2 cellular contexts compared by ENCODE assay signal in genomic region chr3:30664884-30665283, GRCh38.
TF ChIP-seq lines count a peak whose summit lies in the region.

No MANE protein-coding gene starts in this region.

TF ChIP-seq in WTC11, 78 proteins besides CTCF, POLR2A, EP300 and RAD21 (continued from another document):
- no peak for TF ChIP-seq ZNF532 (CRISPR knock-in tag; IDR thresholded peaks at IDR 0.05; ENCODE audit: borderline replicate concordance)
- no peak for TF ChIP-seq OVOL2 (CRISPR knock-in tag; IDR thresholded peaks at IDR 0.05; ENCODE audit: borderline replicate concordance)
- no peak for TF ChIP-seq ZNF416 (CRISPR knock-in tag; IDR thresholded peaks at IDR 0.05)
- TF ChIP-seq NFATC4 (CRISPR knock-in tag; IDR thresholded peaks at IDR 0.05): no peak
- no peak for TF ChIP-seq FOXP4 (CRISPR knock-in tag; IDR thresholded peaks at IDR 0.05)
- TF ChIP-seq RORB (CRISPR knock-in tag; IDR thresholded peaks at IDR 0.05): no peak
- TF ChIP-seq SOX15 (CRISPR knock-in tag; IDR thresholded peaks at IDR 0.05): no peak
- no peak for TF ChIP-seq ZBTB21 (CRISPR knock-in tag; IDR thresholded peaks at IDR 0.05; ENCODE audit: borderline replicate concordance)
- no peak for TF ChIP-seq ZNF396 (CRISPR knock-in tag; IDR thresholded peaks at IDR 0.05; ENCODE audit: borderline replicate concordance)
- no peak for TF ChIP-seq ZNF512 (CRISPR knock-in tag; IDR thresholded peaks at IDR 0.05; ENCODE audit: borderline replicate concordance)
- no peak for TF ChIP-seq FOXJ3 (CRISPR knock-in tag; IDR thresholded peaks at IDR 0.05; ENCODE audit: borderline replicate concordance)

TF ChIP-seq in HepG2, 621 proteins besides CTCF, POLR2A, EP300 and RAD21 (continued from another document):
- no peak for TF ChIP-seq AKNA (CRISPR knock-in tag; IDR thresholded peaks at IDR 0.05; ENCODE audit: borderline replicate concordance)
- no peak for TF ChIP-seq KAT2B (IDR thresholded peaks at IDR 0.05; ENCODE audit: borderline replicate concordance, low read depth, low read length)
- no peak for TF ChIP-seq HNF4G (IDR thresholded peaks at IDR 0.05; ENCODE audit: borderline replicate concordance, low read depth, low read length)
- no peak for TF ChIP-seq HNF4G (CRISPR knock-in tag; IDR thresholded peaks at IDR 0.05; ENCODE audit: borderline replicate concordance, low read depth)
- TF ChIP-seq POLR2G (IDR thresholded peaks at IDR 0.05; ENCODE audit: low read depth, low read length): peak; percentile 55
- TF ChIP-seq POLR2AphosphoS2 (IDR thresholded peaks at IDR 0.05; ENCODE audit: low read depth, low read length): peak; percentile 89
TF ChIP-seq in HepG2: peak in this region for 5.
